In genomic region chr2:149561309-149561926, GRCh38 we compare ENCODE assay signal across 9 cellular contexts. TPM values are rescaled to one million over a fixed set of nuclear protein-coding genes. Genes with fewer than 3 reads are reported as not detected.
DNase-seq lines count a peak whose midpoint lies in the region; ATAC-seq and TF ChIP-seq lines count a peak whose summit lies in the region.
"Had no signal": no experiment of that assay in that cellular context is flagged by ENCODE, and none has a peak within 500 bp of the region (broad histone marks: within the 10 kb centered on the region; RNA-seq: fewer than 3 reads in every experiment).

No MANE protein-coding gene starts in this region.

- H2BK120ac ChIP-seq in H9 (ENCODE audit: low read depth, low read length, poor library complexity, severe bottlenecking) = no peak overlapping the region

- no peak overlapping the region for H2BK5ac ChIP-seq in H9 (ENCODE audit: insufficient read length, low read length)

- H3K27me3 ChIP-seq in H9 (ENCODE audit: insufficient read depth, low read length) (no peaks in the 10 kb centered on the region), endocrine pancreas (ENCODE audit: control insufficient read depth, insufficient read depth, low read length) (no peaks in the 10 kb centered on the region)
- H3K27me3 ChIP-seq: BLaER1 treated with 17β-estradiol and CSF1 and Interleukin-3, amounts not matched to agents 10 nM and 100 nM had no signal

- no TSS peak for BruUV-seq in OCI-LY7 (replicated peaks; lab: Mats Ljungman, UMichigan)

- H3K56ac ChIP-seq in H9 (ENCODE audit: insufficient read length, low read depth, low read length) = no peak overlapping the region

- no peak overlapping the region for H3K14ac ChIP-seq in H9 (ENCODE audit: insufficient read depth, low read length)

- no peaks in the 10 kb centered on the region for H3K9me3 Mint-ChIP-seq in H9
- no peaks in the 10 kb centered on the region for H3K9me3 Mint-ChIP-seq in nephron progenitor cell

- H4K8ac ChIP-seq in H9 (replicated peaks; ENCODE audit: insufficient read length, low read depth, low read length) = no peak overlapping the region

- H3K4me2 ChIP-seq in H9 (ENCODE audit: insufficient read depth, insufficient read length, low read length) (no peak overlapping the region), OCI-LY7 (ENCODE audit: low read length) (no peak overlapping the region)

- H4K5ac ChIP-seq in H9 (ENCODE audit: insufficient read length, low read depth, low read length) = no peak overlapping the region

- H3K4me1 ChIP-seq in H9 (ENCODE audit: insufficient read depth, low read length) = no peaks in the 10 kb centered on the region
- H3K4me1 ChIP-seq in OCI-LY7 (ENCODE audit: insufficient read depth, low read length, poor library complexity, severe bottlenecking) = peaks cover 8% of the 10 kb centered on the region
- peaks cover 11% of the 10 kb centered on the region for H3K4me1 ChIP-seq in endocrine pancreas (ENCODE audit: control insufficient read depth, insufficient read depth, low read length)

- CTCF ChIA-PET in OCI-LY7 (lab: Charles Lee; ENCODE audit: unreplicated experiment) = no interaction called here

- no peaks in the 10 kb centered on the region for H3K79me1 ChIP-seq in H9 (ENCODE audit: insufficient read depth, low read depth, low read length, poor library complexity, severe bottlenecking)

- H3K9ac ChIP-seq in H9 (ENCODE audit: extremely low read depth, insufficient read length, low read length) (no peak overlapping the region), endocrine pancreas (ENCODE audit: control insufficient read depth, insufficient read depth, low read length) (no peak overlapping the region)
- H3K9ac ChIP-seq: BLaER1 treated with 17β-estradiol and CSF1 and Interleukin-3, amounts not matched to agents 10 nM and 100 nM had no signal

- no peak overlapping the region for H2BK15ac ChIP-seq in H9 (ENCODE audit: low read depth, low read length)

- H3K27ac Mint-ChIP-seq in H9 = no peak overlapping the region
- no peak overlapping the region for H3K27ac Mint-ChIP-seq in nephron progenitor cell

- no peak overlapping the region for H3T11ph ChIP-seq in H9 (ENCODE audit: low read length)

- H3K27me3 Mint-ChIP-seq in H9 (ENCODE audit: low read depth) (no peaks in the 10 kb centered on the region; the same call in 1 of the 2 replicates), nephron progenitor cell (ENCODE audit: low read depth, poor library complexity) (no peaks in the 10 kb centered on the region)

- H3K27ac ChIP-seq in H9 (ENCODE audit: insufficient read length, low read depth, low read length) (no peak overlapping the region), OCI-LY7 (ENCODE audit: low read depth, low read length, poor library complexity, severe bottlenecking) (no peak overlapping the region)
- H3K27ac ChIP-seq: BLaER1 treated with 17β-estradiol and CSF1 and Interleukin-3, amounts not matched to agents 10 nM and 100 nM had no signal

- H4K20me1 ChIP-seq in H9 (ENCODE audit: control insufficient read depth, insufficient read depth, insufficient read length) (no peaks in the 10 kb centered on the region), OCI-LY7 (ENCODE audit: insufficient read depth, low read length) (no peaks in the 10 kb centered on the region)

- POLR2A ChIA-PET in OCI-LY7 (lab: Charles Lee) = interaction anchor here (0.5 to 1.0 kb wide), 3 partner anchors 543 to 1104 kb away, joined by 3 to 4 read pairs (median 3); no protein-coding TSS in a partner anchor

- TF ChIP-seq CTCF in H9 (conservative IDR thresholded peaks at IDR 0.05) = peak; percentile 93
- peak; percentile 99 for TF ChIP-seq CTCF in OCI-LY7 (conservative IDR thresholded peaks at IDR 0.05; ENCODE audit: low read length)
- TF ChIP-seq CTCF in nephron progenitor cell (IDR thresholded peaks at IDR 0.05) = peak; percentile 95

- no peaks in the 10 kb centered on the region for H3K23me2 ChIP-seq in H9 (ENCODE audit: insufficient read length, low read depth, low read length, poor library complexity, severe bottlenecking)

- H3K4me3 Mint-ChIP-seq in H9 (no peak overlapping the region), nephron progenitor cell (no peak overlapping the region)

- no peak overlapping the region for H3K23ac ChIP-seq in H9 (ENCODE audit: insufficient read length, low read depth, low read length)

- H3K36me3 Mint-ChIP-seq in H9 (ENCODE audit: insufficient read depth in 1 of 3, low read depth in 3 of 3) (no peaks in the 10 kb centered on the region; a peak in 1 of 7 replicates), nephron progenitor cell (ENCODE audit: low read depth) (no peaks in the 10 kb centered on the region)

- H2BK12ac ChIP-seq in H9 (ENCODE audit: insufficient read length, low read depth, low read length) = no peak overlapping the region

- intact Hi-C loops in OCI-LY7 (cut with micrococcal nuclease; ENCODE audit: unreplicated experiment) = loop anchor here (2.0 to 5.0 kb wide), 2 partner anchors 519 to 541 kb away; no protein-coding TSS in a partner anchor

- no peak overlapping the region for H3K18ac ChIP-seq in H9 (ENCODE audit: insufficient read length, low read depth, low read length)

- no peak overlapping the region for H2BK20ac ChIP-seq in H9 (ENCODE audit: low read depth, low read length, poor library complexity, severe bottlenecking)

- H3K36me3 ChIP-seq in OCI-LY7 (ENCODE audit: insufficient read depth, low read length) (peaks cover 8% of the 10 kb centered on the region; the same call in 1 of the 2 replicates), endocrine pancreas (ENCODE audit: control insufficient read depth, insufficient read depth, low read length) (no peaks in the 10 kb centered on the region)

- no peak overlapping the region for H3K4ac ChIP-seq in H9 (ENCODE audit: low read depth, low read length)

- H3K9me3 ChIP-seq in H9 (ENCODE audit: control insufficient read depth, low read depth, low read length) (no peaks in the 10 kb centered on the region), OCI-LY7 (ENCODE audit: low read length) (no peaks in the 10 kb centered on the region), endocrine pancreas (ENCODE audit: control insufficient read depth, low read length) (no peaks in the 10 kb centered on the region)
- H3K9me3 ChIP-seq: BLaER1 treated with 17β-estradiol and CSF1 and Interleukin-3, amounts not matched to agents 10 nM and 100 nM had no signal

- H3K4me3 ChIP-seq in OCI-LY7 (ENCODE audit: low read depth, low read length, poor library complexity, severe bottlenecking) (no peak overlapping the region), endocrine pancreas (ENCODE audit: control insufficient read depth, insufficient read depth, low read length) (peak overlapping the region; percentile 7)
- H3K4me3 ChIP-seq: BLaER1 treated with 17β-estradiol and CSF1 and Interleukin-3, amounts not matched to agents 10 nM and 100 nM had no signal

- DNase-seq in DMS79 treated with DMSO at 0.1 percent for 48 hours (lab: John Stamatoyannopoulos, UW) = peak; percentile 59
- DNase-seq in DMS79 (lab: John Stamatoyannopoulos, UW) = no peak
- DNase-seq in H9 = no peak
- DNase-seq in OCI-LY7 (ENCODE audit: low spot score) = peak; percentile 49
- DNase-seq in nephron progenitor cell = peak; percentile 20

- no peak overlapping the region for H4K91ac ChIP-seq in H9 (ENCODE audit: insufficient read length, low read depth, low read length)

- H2AFZ ChIP-seq in H9 (ENCODE audit: low read length) (no peak overlapping the region), OCI-LY7 (ENCODE audit: low read length) (no peak overlapping the region)

- H3K9me2 ChIP-seq in OCI-LY7 (ENCODE audit: insufficient read depth, low read length) = no peaks in the 10 kb centered on the region

- no peak for ATAC-seq in GM21526 (IDR thresholded peaks at IDR 0.05; ENCODE audit: low FRiP score, unreplicated experiment)
- ATAC-seq in HG03442 (IDR thresholded peaks at IDR 0.05; ENCODE audit: unreplicated experiment) = no peak

- H3K79me2 ChIP-seq in H9 (ENCODE audit: insufficient read depth, low read length) (no peaks in the 10 kb centered on the region), OCI-LY7 (ENCODE audit: insufficient read depth, low read depth, low read length) (no peaks in the 10 kb centered on the region)

- H2AK5ac ChIP-seq in H9 (ENCODE audit: insufficient read length, low read length) = no peak overlapping the region

- H3K4me1 Mint-ChIP-seq in H9 = no peaks in the 10 kb centered on the region
- peaks cover 5% of the 10 kb centered on the region for H3K4me1 Mint-ChIP-seq in nephron progenitor cell

RNA-seq across cellular contexts. Expression of gene MMADHC, which starts 26.2 kb away (rescaled TPM):
- 149 TPM in 2 replicates for total RNA-seq in H9 (2021)
- 68.5 and 73.6 TPM in 2 replicates for total RNA-seq in OCI-LY7 (2014; rRNA removed; shearing (Covaris generic))
- total RNA-seq in OCI-LY7 (2022) = 103 and 115 TPM in 2 replicates

Comparison
In these comparisons a context has a peak if more than half of its experiments do, and no peak if none do; other contexts are left out.
1. DNase-seq: peak in DMS79 treated with DMSO at 0.1 percent for 48 hours (single experiment), OCI-LY7 (single experiment) and nephron progenitor cell (single experiment); none in DMS79 (single experiment) and H9 (single experiment).
2. Peak in every context shown above with its lines, with median percentiles within 50 percentile points of each other: CTCF ChIP-seq.